Comparison of ENCODE assay signal across 2 cellular contexts in genomic region chr11:27614092-27614491, GRCh38.
TF ChIP-seq lines count a peak whose summit lies in the region.

No MANE protein-coding gene starts in this region.

TF ChIP-seq in GM23338, 12 proteins besides CTCF, POLR2A, EP300 and RAD21:
- TF ChIP-seq ETS1 (IDR thresholded peaks at IDR 0.05) (no peak), ZNF114 (CRISPR knock-in tag; IDR thresholded peaks at IDR 0.05) (no peak), NANOG (IDR thresholded peaks at IDR 0.05; ENCODE audit: borderline replicate concordance) (no peak), ZNF331 (CRISPR knock-in tag; IDR thresholded peaks at IDR 0.05; ENCODE audit: low read depth) (no peak), EZH2 (IDR thresholded peaks at IDR 0.05; ENCODE audit: low read depth, unreplicated experiment) (no peak), REST (IDR thresholded peaks at IDR 0.05; ENCODE audit: unreplicated experiment) (no peak), CREB1 (CRISPR knock-in tag; IDR thresholded peaks at IDR 0.05; ENCODE audit: low read depth) (no peak), EZH2phosphoT487 (IDR thresholded peaks at IDR 0.05; ENCODE audit: unreplicated experiment) (no peak), POLR2AphosphoS5 (IDR thresholded peaks at IDR 0.05; ENCODE audit: low read depth) (no peak; the same call in 1 of the 2 replicates), JUNB (IDR thresholded peaks at IDR 0.05; ENCODE audit: unreplicated experiment) (no peak), STAT1 (IDR thresholded peaks at IDR 0.05; ENCODE audit: unreplicated experiment) (no peak), ZNF462 (CRISPR knock-in tag; IDR thresholded peaks at IDR 0.05) (no peak)

TF ChIP-seq in H1, 55 proteins besides CTCF, POLR2A, EP300 and RAD21:
- TF ChIP-seq SUZ12 (IDR thresholded peaks at IDR 0.05; ENCODE audit: low read length) (no peak), CHD1 (IDR thresholded peaks at IDR 0.05; ENCODE audit: low read depth, low read length) (no peak), HDAC2 (IDR thresholded peaks at IDR 0.05; ENCODE audit: borderline replicate concordance in 1 of 2, low read depth in 2 of 2, low read length in 2 of 2) (no peak)
TF ChIP-seq in H1: peak in this region for 0.
